Comparison of ENCODE assay signal across 1 cellular context in genomic region chr16:85302018-85302847, GRCh38.
TF ChIP-seq lines count a peak whose summit lies in the region.

No MANE protein-coding gene starts in this region.

TF ChIP-seq in K562, 482 proteins besides CTCF, POLR2A, EP300 and RAD21 (continued from another document and continues in another):
- TF ChIP-seq RBM34 (IDR thresholded peaks at IDR 0.05; ENCODE audit: borderline replicate concordance, insufficient read depth, low read length): no peak
- TF ChIP-seq HDAC6 (IDR thresholded peaks at IDR 0.05; ENCODE audit: low read depth, low read length): no peak
- TF ChIP-seq, protein P1, sequence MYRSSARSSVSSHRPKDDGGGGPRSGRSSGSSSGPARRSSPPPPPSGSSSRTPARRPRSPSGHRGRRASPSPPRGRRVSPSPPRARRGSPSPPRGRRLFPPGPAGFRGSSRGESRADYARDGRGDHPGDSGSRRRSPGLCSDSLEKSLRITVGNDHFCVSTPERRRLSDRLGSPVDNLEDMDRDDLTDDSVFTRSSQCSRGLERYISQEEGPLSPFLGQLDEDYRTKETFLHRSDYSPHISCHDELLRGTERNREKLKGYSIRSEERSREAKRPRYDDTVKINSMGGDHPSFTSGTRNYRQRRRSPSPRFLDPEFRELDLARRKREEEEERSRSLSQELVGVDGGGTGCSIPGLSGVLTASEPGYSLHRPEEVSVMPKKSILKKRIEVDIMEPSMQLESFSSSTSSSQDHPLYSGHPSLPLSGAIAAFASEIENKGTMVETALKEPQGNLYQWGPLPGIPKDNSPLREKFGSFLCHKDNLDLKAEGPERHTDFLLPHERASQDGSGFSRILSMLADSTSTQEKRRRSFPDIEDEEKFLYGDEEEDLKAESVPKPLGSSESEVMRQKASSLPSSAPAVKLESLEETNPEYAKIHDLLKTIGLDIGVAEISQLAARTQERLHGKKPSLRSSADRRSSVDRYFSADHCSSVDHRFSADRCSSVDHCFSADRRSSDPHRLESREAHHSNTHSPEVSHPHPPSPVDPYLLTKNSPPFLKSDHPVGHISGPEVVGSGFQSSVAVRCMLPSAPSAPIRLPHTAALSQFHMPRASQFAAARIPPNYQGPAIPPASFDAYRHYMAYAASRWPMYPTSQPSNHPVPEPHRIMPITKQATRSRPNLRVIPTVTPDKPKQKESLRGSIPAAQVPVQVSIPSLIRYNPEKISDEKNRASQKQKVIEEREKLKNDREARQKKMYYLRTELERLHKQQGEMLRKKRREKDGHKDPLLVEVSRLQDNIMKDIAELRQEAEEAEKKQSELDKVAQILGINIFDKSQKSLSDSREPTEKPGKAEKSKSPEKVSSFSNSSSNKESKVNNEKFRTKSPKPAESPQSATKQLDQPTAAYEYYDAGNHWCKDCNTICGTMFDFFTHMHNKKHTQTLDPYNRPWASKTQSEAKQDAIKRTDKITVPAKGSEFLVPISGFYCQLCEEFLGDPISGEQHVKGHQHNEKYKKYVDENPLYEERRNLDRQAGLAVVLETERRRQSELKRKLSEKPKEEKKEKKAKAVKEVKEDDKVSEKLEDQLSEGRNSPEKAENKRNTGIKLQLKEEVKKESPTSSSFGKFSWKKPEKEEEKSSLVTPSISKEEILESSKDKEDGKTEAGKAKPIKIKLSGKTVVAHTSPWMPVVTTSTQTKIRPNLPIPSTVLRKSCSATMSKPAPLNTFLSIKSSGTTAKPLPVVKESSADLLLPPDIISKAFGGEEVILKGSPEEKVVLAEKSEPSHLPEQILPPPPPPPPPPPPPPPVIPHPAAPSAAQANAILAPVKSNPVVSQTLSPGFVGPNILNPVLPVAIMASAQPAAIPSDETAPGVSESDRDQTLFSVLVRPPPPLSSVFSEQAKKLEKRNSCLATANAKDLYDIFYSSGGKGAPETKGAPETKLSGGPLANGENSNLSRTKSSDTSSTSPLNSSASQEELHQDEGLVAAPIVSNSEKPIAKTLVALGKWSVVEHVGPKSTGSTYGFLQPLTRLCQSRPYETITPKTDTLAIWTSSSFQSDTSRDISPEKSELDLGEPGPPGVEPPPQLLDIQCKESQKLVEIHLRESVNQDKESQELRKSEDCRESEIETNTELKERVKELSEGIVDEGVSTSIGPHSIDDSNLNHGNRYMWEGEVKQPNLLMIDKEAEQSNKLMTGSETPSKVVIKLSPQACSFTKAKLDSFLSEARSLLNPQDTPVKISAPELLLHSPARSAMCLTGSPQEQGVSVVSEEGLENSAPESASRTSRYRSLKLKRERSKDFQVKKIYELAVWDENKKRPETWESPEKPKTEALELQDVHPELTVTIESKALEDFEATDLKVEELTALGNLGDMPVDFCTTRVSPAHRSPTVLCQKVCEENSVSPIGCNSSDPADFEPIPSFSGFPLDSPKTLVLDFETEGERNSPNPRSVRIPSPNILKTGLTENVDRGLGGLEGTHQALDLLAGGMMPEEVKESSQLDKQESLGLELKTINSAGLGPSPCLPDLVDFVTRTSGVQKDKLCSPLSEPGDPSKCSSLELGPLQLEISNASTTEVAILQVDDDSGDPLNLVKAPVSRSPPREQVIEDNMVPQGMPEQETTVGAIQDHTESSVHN (IDR thresholded peaks at IDR 0.05; ENCODE audit: borderline replicate concordance in 1 of 2, low read depth in 1 of 2): peak in 1 of 2 experiments; percentile 79; a peak in 1 of 4 replicates
- no peak for TF ChIP-seq RFX7 (CRISPR knock-in tag; IDR thresholded peaks at IDR 0.05)
- TF ChIP-seq ZKSCAN1 (IDR thresholded peaks at IDR 0.05; ENCODE audit: low read depth, low read length): 0 out of 2 replicates have a peak, but pooled peaks have one; percentile 28
- TF ChIP-seq RREB1 (CRISPR knock-in tag; IDR thresholded peaks at IDR 0.05): 0 out of 2 replicates have a peak, but pooled peaks have one; percentile 44
- TF ChIP-seq RCOR1 (IDR thresholded peaks at IDR 0.05; ENCODE audit: borderline replicate concordance in 1 of 2, low read depth in 2 of 2, low read length in 2 of 2): peak; percentile 56 to 86; a peak in 3 of 4 replicates
- TF ChIP-seq NR4A1 (CRISPR knock-in tag; IDR thresholded peaks at IDR 0.05): no peak
- TF ChIP-seq NR4A1 (tag; IDR thresholded peaks at IDR 0.05): no peak
- TF ChIP-seq NR1H2 (CRISPR knock-in tag; IDR thresholded peaks at IDR 0.05): 0 out of 2 replicates have a peak, but pooled peaks have one; percentile 31
- no peak for TF ChIP-seq HNRNPK (IDR thresholded peaks at IDR 0.05; ENCODE audit: low read depth, low read length, poor library complexity, severe bottlenecking)
- no peak for TF ChIP-seq C11orf30 (IDR thresholded peaks at IDR 0.05; ENCODE audit: low read depth)
- no peak for TF ChIP-seq EWSR1 (IDR thresholded peaks at IDR 0.05; ENCODE audit: borderline replicate concordance, low read depth, partially characterized antibody)
- no peak for TF ChIP-seq NFRKB (IDR thresholded peaks at IDR 0.05; ENCODE audit: low read depth)
- peak; percentile 91 for TF ChIP-seq RNF2 (IDR thresholded peaks at IDR 0.05)
- TF ChIP-seq ZC3H8 (IDR thresholded peaks at IDR 0.05): no peak
- no peak for TF ChIP-seq HDGF (IDR thresholded peaks at IDR 0.05)
- no peak for TF ChIP-seq SMARCB1 (IDR thresholded peaks at IDR 0.05; ENCODE audit: insufficient read length, low read depth)
- TF ChIP-seq SMARCC2 (IDR thresholded peaks at IDR 0.05; ENCODE audit: low read depth): peak; percentile 94
- peak; percentile 76; the same call in 1 of the 2 replicates for TF ChIP-seq ZBED1 (IDR thresholded peaks at IDR 0.05)
- no peak for TF ChIP-seq ZZZ3 (IDR thresholded peaks at IDR 0.05)
- no peak for TF ChIP-seq CREBBP (IDR thresholded peaks at IDR 0.05; ENCODE audit: low read depth, low read length)
- no peak for TF ChIP-seq TFAM (CRISPR knock-in tag; conservative IDR thresholded peaks at IDR 0.05)
- TF ChIP-seq FOXA1 (IDR thresholded peaks at IDR 0.05; ENCODE audit: borderline replicate concordance): no peak
- no peak for TF ChIP-seq E2F3 (CRISPR knock-in tag; IDR thresholded peaks at IDR 0.05)
- TF ChIP-seq ZKSCAN8 (CRISPR knock-in tag; IDR thresholded peaks at IDR 0.05): no peak
- no peak for TF ChIP-seq MEF2A (IDR thresholded peaks at IDR 0.05; ENCODE audit: control insufficient read depth, low read depth, low read length)
- no peak for TF ChIP-seq ZNF77 (CRISPR knock-in tag; IDR thresholded peaks at IDR 0.05)
- no peak for TF ChIP-seq YBX1 (IDR thresholded peaks at IDR 0.05)
- TF ChIP-seq TRIM28 (IDR thresholded peaks at IDR 0.05): no peak
- TF ChIP-seq, protein P2, sequence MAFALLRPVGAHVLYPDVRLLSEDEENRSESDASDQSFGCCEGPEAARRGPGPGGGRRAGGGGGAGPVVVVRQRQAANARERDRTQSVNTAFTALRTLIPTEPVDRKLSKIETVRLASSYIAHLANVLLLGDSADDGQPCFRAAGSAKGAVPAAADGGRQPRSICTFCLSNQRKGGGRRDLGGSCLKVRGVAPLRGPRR (CRISPR knock-in tag; IDR thresholded peaks at IDR 0.05): no peak
- TF ChIP-seq ZBTB12 (CRISPR knock-in tag; IDR thresholded peaks at IDR 0.05): no peak
- TF ChIP-seq ZNF12 (CRISPR knock-in tag; IDR thresholded peaks at IDR 0.05): peak; percentile 53; the same call in 1 of the 2 replicates
- TF ChIP-seq ZNF232 (CRISPR knock-in tag; IDR thresholded peaks at IDR 0.05): no peak
- peak; percentile 36; the same call in 1 of the 2 replicates for TF ChIP-seq TOE1 (IDR thresholded peaks at IDR 0.05; ENCODE audit: borderline replicate concordance)
- 0 out of 2 replicates have a peak, but pooled peaks have one; percentile 32 for TF ChIP-seq TOE1 (CRISPR knock-in tag; IDR thresholded peaks at IDR 0.05; ENCODE audit: borderline replicate concordance, low read depth)
- no peak for TF ChIP-seq SAFB (IDR thresholded peaks at IDR 0.05; ENCODE audit: borderline replicate concordance, low read depth, low read length)
- no peak for TF ChIP-seq MCM7 (IDR thresholded peaks at IDR 0.05)
- TF ChIP-seq, protein P3, sequence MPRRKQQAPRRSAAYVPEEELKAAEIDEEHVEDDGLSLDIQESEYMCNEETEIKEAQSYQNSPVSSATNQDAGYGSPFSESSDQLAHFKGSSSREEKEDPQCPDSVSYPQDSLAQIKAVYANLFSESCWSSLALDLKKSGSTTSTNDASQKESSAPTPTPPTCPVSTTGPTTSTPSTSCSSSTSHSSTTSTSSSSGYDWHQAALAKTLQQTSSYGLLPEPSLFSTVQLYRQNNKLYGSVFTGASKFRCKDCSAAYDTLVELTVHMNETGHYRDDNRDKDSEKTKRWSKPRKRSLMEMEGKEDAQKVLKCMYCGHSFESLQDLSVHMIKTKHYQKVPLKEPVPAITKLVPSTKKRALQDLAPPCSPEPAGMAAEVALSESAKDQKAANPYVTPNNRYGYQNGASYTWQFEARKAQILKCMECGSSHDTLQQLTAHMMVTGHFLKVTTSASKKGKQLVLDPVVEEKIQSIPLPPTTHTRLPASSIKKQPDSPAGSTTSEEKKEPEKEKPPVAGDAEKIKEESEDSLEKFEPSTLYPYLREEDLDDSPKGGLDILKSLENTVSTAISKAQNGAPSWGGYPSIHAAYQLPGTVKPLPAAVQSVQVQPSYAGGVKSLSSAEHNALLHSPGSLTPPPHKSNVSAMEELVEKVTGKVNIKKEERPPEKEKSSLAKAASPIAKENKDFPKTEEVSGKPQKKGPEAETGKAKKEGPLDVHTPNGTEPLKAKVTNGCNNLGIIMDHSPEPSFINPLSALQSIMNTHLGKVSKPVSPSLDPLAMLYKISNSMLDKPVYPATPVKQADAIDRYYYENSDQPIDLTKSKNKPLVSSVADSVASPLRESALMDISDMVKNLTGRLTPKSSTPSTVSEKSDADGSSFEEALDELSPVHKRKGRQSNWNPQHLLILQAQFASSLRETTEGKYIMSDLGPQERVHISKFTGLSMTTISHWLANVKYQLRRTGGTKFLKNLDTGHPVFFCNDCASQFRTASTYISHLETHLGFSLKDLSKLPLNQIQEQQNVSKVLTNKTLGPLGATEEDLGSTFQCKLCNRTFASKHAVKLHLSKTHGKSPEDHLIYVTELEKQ (CRISPR knock-in tag; IDR thresholded peaks at IDR 0.05): no peak
- no peak for TF ChIP-seq ZFPM2 (CRISPR knock-in tag; IDR thresholded peaks at IDR 0.05)
- peak; percentile 94 for TF ChIP-seq ARID1B (IDR thresholded peaks at IDR 0.05)
- TF ChIP-seq, protein P4, sequence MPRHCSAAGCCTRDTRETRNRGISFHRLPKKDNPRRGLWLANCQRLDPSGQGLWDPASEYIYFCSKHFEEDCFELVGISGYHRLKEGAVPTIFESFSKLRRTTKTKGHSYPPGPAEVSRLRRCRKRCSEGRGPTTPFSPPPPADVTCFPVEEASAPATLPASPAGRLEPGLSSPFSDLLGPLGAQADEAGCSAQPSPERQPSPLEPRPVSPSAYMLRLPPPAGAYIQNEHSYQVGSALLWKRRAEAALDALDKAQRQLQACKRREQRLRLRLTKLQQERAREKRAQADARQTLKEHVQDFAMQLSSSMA (CRISPR knock-in tag; IDR thresholded peaks at IDR 0.05): no peak
- TF ChIP-seq SNRNP70 (optimal IDR thresholded peaks at IDR 0.05; ENCODE audit: low read depth, low read length): no peak
- TF ChIP-seq, protein P5, sequence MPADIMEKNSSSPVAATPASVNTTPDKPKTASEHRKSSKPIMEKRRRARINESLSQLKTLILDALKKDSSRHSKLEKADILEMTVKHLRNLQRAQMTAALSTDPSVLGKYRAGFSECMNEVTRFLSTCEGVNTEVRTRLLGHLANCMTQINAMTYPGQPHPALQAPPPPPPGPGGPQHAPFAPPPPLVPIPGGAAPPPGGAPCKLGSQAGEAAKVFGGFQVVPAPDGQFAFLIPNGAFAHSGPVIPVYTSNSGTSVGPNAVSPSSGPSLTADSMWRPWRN (IDR thresholded peaks at IDR 0.05; ENCODE audit: low read depth): peak; percentile 61; the same call in 1 of the 2 replicates
